ENCODE assay signal across 8 cellular contexts in the genomic region with DNA sequence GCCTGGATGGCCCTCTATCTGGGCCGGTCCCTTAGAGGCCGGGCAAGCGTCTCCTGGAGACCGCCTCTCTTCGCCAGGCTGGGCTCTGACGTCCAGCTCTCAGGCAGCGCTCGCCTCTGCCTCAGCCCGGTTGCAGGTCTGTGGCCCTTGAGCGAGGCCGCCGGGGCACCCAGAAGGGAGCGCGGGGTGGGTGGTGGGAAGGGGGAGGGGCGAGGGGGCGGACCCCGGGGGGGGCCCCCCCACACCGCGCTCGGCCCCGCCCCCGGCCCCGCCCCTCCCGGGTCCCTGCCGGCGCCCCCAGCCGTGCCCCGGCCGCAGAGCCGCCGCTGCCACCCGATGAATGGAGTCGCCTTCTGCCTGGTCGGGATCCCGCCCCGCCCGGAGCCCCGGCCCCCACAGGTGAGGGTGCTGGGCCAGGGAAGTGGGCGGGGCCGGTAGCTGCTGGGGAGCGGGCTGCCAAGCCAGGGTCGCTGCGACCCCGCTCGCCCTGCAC.
A peak's percentile ranks its signal among the peaks of the same experiment; 100 is the strongest.
DNase-seq lines count a peak whose midpoint lies in the region; ATAC-seq lines count a peak whose summit lies in the region.

A gene with protein sequence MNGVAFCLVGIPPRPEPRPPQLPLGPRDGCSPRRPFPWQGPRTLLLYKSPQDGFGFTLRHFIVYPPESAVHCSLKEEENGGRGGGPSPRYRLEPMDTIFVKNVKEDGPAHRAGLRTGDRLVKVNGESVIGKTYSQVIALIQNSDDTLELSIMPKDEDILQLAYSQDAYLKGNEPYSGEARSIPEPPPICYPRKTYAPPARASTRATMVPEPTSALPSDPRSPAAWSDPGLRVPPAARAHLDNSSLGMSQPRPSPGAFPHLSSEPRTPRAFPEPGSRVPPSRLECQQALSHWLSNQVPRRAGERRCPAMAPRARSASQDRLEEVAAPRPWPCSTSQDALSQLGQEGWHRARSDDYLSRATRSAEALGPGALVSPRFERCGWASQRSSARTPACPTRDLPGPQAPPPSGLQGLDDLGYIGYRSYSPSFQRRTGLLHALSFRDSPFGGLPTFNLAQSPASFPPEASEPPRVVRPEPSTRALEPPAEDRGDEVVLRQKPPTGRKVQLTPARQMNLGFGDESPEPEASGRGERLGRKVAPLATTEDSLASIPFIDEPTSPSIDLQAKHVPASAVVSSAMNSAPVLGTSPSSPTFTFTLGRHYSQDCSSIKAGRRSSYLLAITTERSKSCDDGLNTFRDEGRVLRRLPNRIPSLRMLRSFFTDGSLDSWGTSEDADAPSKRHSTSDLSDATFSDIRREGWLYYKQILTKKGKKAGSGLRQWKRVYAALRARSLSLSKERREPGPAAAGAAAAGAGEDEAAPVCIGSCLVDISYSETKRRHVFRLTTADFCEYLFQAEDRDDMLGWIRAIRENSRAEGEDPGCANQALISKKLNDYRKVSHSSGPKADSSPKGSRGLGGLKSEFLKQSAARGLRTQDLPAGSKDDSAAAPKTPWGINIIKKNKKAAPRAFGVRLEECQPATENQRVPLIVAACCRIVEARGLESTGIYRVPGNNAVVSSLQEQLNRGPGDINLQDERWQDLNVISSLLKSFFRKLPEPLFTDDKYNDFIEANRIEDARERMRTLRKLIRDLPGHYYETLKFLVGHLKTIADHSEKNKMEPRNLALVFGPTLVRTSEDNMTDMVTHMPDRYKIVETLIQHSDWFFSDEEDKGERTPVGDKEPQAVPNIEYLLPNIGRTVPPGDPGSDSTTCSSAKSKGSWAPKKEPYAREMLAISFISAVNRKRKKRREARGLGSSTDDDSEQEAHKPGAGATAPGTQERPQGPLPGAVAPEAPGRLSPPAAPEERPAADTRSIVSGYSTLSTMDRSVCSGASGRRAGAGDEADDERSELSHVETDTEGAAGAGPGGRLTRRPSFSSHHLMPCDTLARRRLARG (N-terminal part only) (plus strand): TSS at position 315 of the 493 bp plus-strand sequence. CDS start 22 bp downstream, at position 337.

- H3K27me3 ChIP-seq in muscle layer of colon (ENCODE audit: control insufficient read depth in 1 of 2, insufficient read depth in 2 of 2, low read length in 2 of 2): no peaks in the 10 kb centered on the region

- H3K4me3 ChIP-seq in muscle layer of colon (ENCODE audit: low read depth in 1 of 2, low read length in 2 of 2): peak within 1 kb of the TSS; percentile 71 to 98

- peak within 1 kb of the TSS; percentile 93 for H3K27ac ChIP-seq in muscle layer of colon (ENCODE audit: low read depth, low read length)
- peak within 1 kb of the TSS; percentile 100 for H3K27ac ChIP-seq in substantia nigra (ENCODE audit: low read depth, low read length, poor library complexity, severe bottlenecking)

- H3K4me1 ChIP-seq in ES-I3 (ENCODE audit: insufficient read depth, low read length) (peaks cover 44% of the 10 kb centered on the region), muscle layer of colon (ENCODE audit: insufficient read depth, low read length) (peaks cover 41% of the 10 kb centered on the region)

- H3K9ac ChIP-seq in ES-I3 (ENCODE audit: low read depth, low read length) (peak within 1 kb of the TSS; percentile 65), muscle layer of colon (ENCODE audit: low read length) (peak within 1 kb of the TSS; percentile 56)

- H3K36me3 ChIP-seq in ES-I3 (ENCODE audit: insufficient read depth, low read length) (no peaks in the 10 kb centered on the region), muscle layer of colon (ENCODE audit: insufficient read depth, low read length) (no peaks in the 10 kb centered on the region)

- H3K9me3 ChIP-seq in ES-I3 (ENCODE audit: control insufficient read depth, insufficient read depth, low read length): no peaks in the 10 kb centered on the region
- no peaks in the 10 kb centered on the region for H3K9me3 ChIP-seq in muscle layer of colon (ENCODE audit: low read length)

- DNase-seq in NCI-H774 (lab: John Stamatoyannopoulos, UW) (peak; percentile 41), fibroblast of peridontal ligament (ENCODE audit: extremely low read depth) (peak; percentile 68), substantia nigra (lab: John Stamatoyannopoulos, UW) (peak in 46 of 49 donors; percentile 52 to 94 (median 74))
- peak; percentile 79 for DNase-seq in activated effector memory CD4-positive, alpha-beta T cell treated with anti-CD3 and anti-CD28 coated beads, Interleukin-2, amount 50 U/mL, for 16 hours

- ATAC-seq in GM21360 (IDR thresholded peaks at IDR 0.05; ENCODE audit: unreplicated experiment): no peak
- no peak for ATAC-seq in GM19023 (IDR thresholded peaks at IDR 0.05; ENCODE audit: unreplicated experiment)
